8 cellular contexts compared by ENCODE assay signal in the genomic region with DNA sequence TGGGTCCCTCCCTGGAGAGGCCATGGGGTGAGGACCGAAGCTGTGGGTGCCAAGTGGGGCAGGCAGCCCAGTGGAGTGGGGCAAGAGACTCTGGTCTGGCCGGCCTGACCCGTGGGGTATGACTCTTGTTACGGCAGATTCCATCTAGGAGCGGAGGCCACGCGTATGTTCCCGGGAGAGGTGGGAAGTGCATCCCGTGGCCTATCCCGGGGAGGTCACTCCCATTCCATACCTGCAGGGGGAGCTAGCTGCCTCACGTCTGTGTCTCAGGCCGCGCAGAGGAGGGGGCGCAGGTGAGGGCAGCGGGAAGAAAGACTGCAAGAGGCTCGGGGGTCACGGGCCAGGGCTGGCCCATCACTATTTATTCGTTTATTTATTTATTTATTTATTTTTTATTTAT. TPM values are rescaled to one million over a fixed set of nuclear protein-coding genes. Genes with fewer than 3 reads are reported as not detected.
DNase-seq lines count a peak whose midpoint lies in the region; FAIRE-seq and TF ChIP-seq lines count a peak whose summit lies in the region.
"Had no signal": no experiment of that assay in that cellular context is flagged by ENCODE, and none has a peak within 500 bp of the region (broad histone marks: within the 10 kb centered on the region; RNA-seq: fewer than 3 reads in every experiment).

No MANE protein-coding gene starts in this region.

- peaks cover 87% of the 10 kb centered on the region for H3K79me2 ChIP-seq in keratinocyte (ENCODE audit: control insufficient read depth, insufficient read depth, low read length)

- H3K4me2 ChIP-seq in keratinocyte (ENCODE audit: control insufficient read depth, extremely low read depth, insufficient read depth, low read depth, low read length) = no peak overlapping the region

- H3K9me3 ChIP-seq in ascending aorta (no peaks in the 10 kb centered on the region), keratinocyte (ENCODE audit: control insufficient read depth, low read depth, low read length) (no peaks in the 10 kb centered on the region)

- H2AFZ ChIP-seq in keratinocyte (ENCODE audit: control insufficient read depth, low read length) = no peak overlapping the region

- DNase-seq in ELF-1 (ENCODE audit: low read depth, low spot score) = peak; percentile 85
- DNase-seq in LNCaP clone FGC (ENCODE audit: low read depth) = no peak
- DNase-seq in ascending aorta (ENCODE audit: low spot score in 2 of 2) = no peak
- no peak for DNase-seq in keratinocyte (ENCODE audit: low read depth, low spot score)
- DNase-seq in urothelium cell line (ENCODE audit: low spot score) = peak; percentile 54
- no peak for DNase-seq in NCI-H2029 treated with DMSO at 0.1 percent for 48 hours (lab: John Stamatoyannopoulos, UW)
- DNase-seq in NCI-H187 (lab: John Stamatoyannopoulos, UW) = no peak

- H3K27me3 ChIP-seq in ascending aorta (no peaks in the 10 kb centered on the region), keratinocyte (ENCODE audit: control insufficient read depth, extremely low read depth, insufficient read depth, low read length) (no peaks in the 10 kb centered on the region)

- FAIRE-seq in keratinocyte (lab: Jason Lieb, UNC) = no peak
- no peak for FAIRE-seq in urothelium cell line (lab: Jason Lieb, UNC)

- H3K9ac ChIP-seq in keratinocyte (ENCODE audit: control insufficient read depth, extremely low read depth, insufficient read depth, low read length) = no peak overlapping the region

- H3K4me1 ChIP-seq in ascending aorta (peaks cover 6 to 9% of the 10 kb centered on the region in 2 donors), keratinocyte (ENCODE audit: control insufficient read depth, extremely low read depth, insufficient read depth, low read length) (peaks cover 9% of the 10 kb centered on the region)

- H3K9me1 ChIP-seq in keratinocyte (ENCODE audit: control insufficient read depth, extremely low read depth, insufficient read depth, low read length) = peaks cover 3% of the 10 kb centered on the region

- peaks cover 42% of the 10 kb centered on the region for H4K20me1 ChIP-seq in keratinocyte (ENCODE audit: control insufficient read depth, extremely low read depth, insufficient read depth, low read length)

- TF ChIP-seq CTCF in LNCaP clone FGC (IDR thresholded peaks at IDR 0.05; ENCODE audit: control insufficient read depth, extremely low read depth, insufficient read depth) = peak; percentile 52
- TF ChIP-seq CTCF in ascending aorta (IDR thresholded peaks at IDR 0.05) = peak in 2 of 3 experiments; percentile 48
- TF ChIP-seq CTCF in keratinocyte (optimal IDR thresholded peaks at IDR 0.05 in 1 of 3, IDR thresholded peaks at IDR 0.05 in 1 of 3, conservative IDR thresholded peaks at IDR 0.05 in 1 of 3; ENCODE audit: extremely low read depth in 1 of 3, insufficient read depth in 2 of 3, low read length in 3 of 3) = peak; percentile 53 to 81 (median 57)

- intact Hi-C loops in ascending aorta (cut with DNase I) = no loop called here

- no peak overlapping the region for H3K27ac ChIP-seq in ascending aorta
- no peak overlapping the region for H3K27ac ChIP-seq in keratinocyte (ENCODE audit: control insufficient read depth, insufficient read depth, low read length)
- H3K27ac ChIP-seq: SK-N-MC had no signal

- H3K4me3 ChIP-seq in LNCaP clone FGC (ENCODE audit: low read depth, low read length) = no peak overlapping the region
- no peak overlapping the region for H3K4me3 ChIP-seq in ascending aorta
- no peak overlapping the region for H3K4me3 ChIP-seq in keratinocyte (ENCODE audit: control insufficient read depth in 2 of 3, extremely low read depth in 1 of 3, insufficient read depth in 2 of 3, low read depth in 1 of 3, low read length in 3 of 3)
- H3K4me3 ChIP-seq: SK-N-MC had no signal

- dilution Hi-C loops in keratinocyte (cut with MboI; ENCODE audit: extremely low pct_ligation_motif_present, low sequenced_read_pairs) = no loop called here

- no peaks in the 10 kb centered on the region for H3K36me3 ChIP-seq in ascending aorta
- peaks cover 2 to 8% of the 10 kb centered on the region in 2 experiments for H3K36me3 ChIP-seq in keratinocyte (ENCODE audit: control insufficient read depth in 2 of 2, extremely low read depth in 1 of 2, insufficient read depth in 2 of 2, low read length in 2 of 2)

RNA-seq across cellular contexts. Expression of a gene that starts 4.9 kb away (rescaled TPM):
- 79.6 TPM for total RNA-seq in ascending aorta
- 32.5 to 72.4 TPM (median 34.9 TPM) in 3 replicates for polyA plus RNA-seq in keratinocyte
- 14.4 TPM for polyA plus RNA-seq in keratinocyte (2011; ENCODE audit: low read depth)
- 22.1 and 49.3 TPM in 2 replicates for polyA plus RNA-seq in keratinocyte (2011; cell fraction: cytosol; rRNA removed)
- polyA plus RNA-seq in keratinocyte (2011; cell fraction: nucleus; rRNA removed) = 90.4 and 133 TPM in 2 replicates
- polyA plus RNA-seq in keratinocyte (2012; ENCODE audit: low replicate concordance) = 25.9 and 54.3 TPM in 2 replicates
- 35.5 to 112 TPM (median 44.5 TPM) in 3 replicates for polyA minus RNA-seq in keratinocyte
- 56.2 TPM for polyA minus RNA-seq in keratinocyte (2011; cell fraction: cytosol; rRNA and poly(A)+ RNA removed)
- polyA minus RNA-seq in keratinocyte (2011; cell fraction: nucleus; rRNA and poly(A)+ RNA removed) = 27.7 and 34.6 TPM in 2 replicates

RNA-seq across cellular contexts. Expression of a gene that starts 40.7 kb away (rescaled TPM):
- 18.4 TPM for total RNA-seq in ascending aorta
- polyA plus RNA-seq in keratinocyte = 0.55 to 0.93 TPM (median 0.85 TPM) in 3 replicates
- 0.69 TPM for polyA plus RNA-seq in keratinocyte (2011; ENCODE audit: low read depth)
- polyA plus RNA-seq in keratinocyte (2011; cell fraction: cytosol; rRNA removed) = 0.15 and 1.7 TPM in 2 replicates
- polyA plus RNA-seq in keratinocyte (2011; cell fraction: nucleus; rRNA removed) = 1.2 and 2.4 TPM in 2 replicates
- 1.9 and 3.4 TPM in 2 replicates for polyA plus RNA-seq in keratinocyte (2012; ENCODE audit: low replicate concordance)
- 0.20 to 0.36 TPM in 2 of 3 replicates, not detected in the other for polyA minus RNA-seq in keratinocyte
- polyA minus RNA-seq in keratinocyte (2011; cell fraction: cytosol; rRNA and poly(A)+ RNA removed) = 2.1 TPM
- 2.1 and 2.6 TPM in 2 replicates for polyA minus RNA-seq in keratinocyte (2011; cell fraction: nucleus; rRNA and poly(A)+ RNA removed)

RNA-seq across cellular contexts. Expression of a gene that starts 40.7 kb away (rescaled TPM):
- total RNA-seq in ascending aorta = 322 TPM
- polyA plus RNA-seq in keratinocyte = 4.8 to 30.3 TPM (median 7.0 TPM) in 3 replicates
- polyA plus RNA-seq in keratinocyte (2011; ENCODE audit: low read depth) = 10.6 TPM
- 7.3 and 17.8 TPM in 2 replicates for polyA plus RNA-seq in keratinocyte (2011; cell fraction: cytosol; rRNA removed)
- 33.4 and 43.4 TPM in 2 replicates for polyA plus RNA-seq in keratinocyte (2011; cell fraction: nucleus; rRNA removed)
- 27.2 and 45.1 TPM in 2 replicates for polyA plus RNA-seq in keratinocyte (2012; ENCODE audit: low replicate concordance)
- polyA minus RNA-seq in keratinocyte = 8.2 to 40.3 TPM (median 10.1 TPM) in 3 replicates
- polyA minus RNA-seq in keratinocyte (2011; cell fraction: cytosol; rRNA and poly(A)+ RNA removed) = 62.7 TPM
- 38.2 and 42.0 TPM in 2 replicates for polyA minus RNA-seq in keratinocyte (2011; cell fraction: nucleus; rRNA and poly(A)+ RNA removed)

Comparison
In these comparisons a context has a peak if more than half of its experiments do, and no peak if none do; other contexts are left out.
1. DNase-seq: peak in ELF-1 (single experiment) and urothelium cell line (single experiment); none in LNCaP clone FGC (single experiment), ascending aorta (0 of 2), keratinocyte (single experiment), NCI-H2029 treated with DMSO at 0.1 percent for 48 hours (single experiment) and NCI-H187 (0 of 2).
2. Peak in every context shown above with its lines, with median percentiles within 50 percentile points of each other: CTCF ChIP-seq.